ENCODE assay signal across 7 cellular contexts in the genomic region with DNA sequence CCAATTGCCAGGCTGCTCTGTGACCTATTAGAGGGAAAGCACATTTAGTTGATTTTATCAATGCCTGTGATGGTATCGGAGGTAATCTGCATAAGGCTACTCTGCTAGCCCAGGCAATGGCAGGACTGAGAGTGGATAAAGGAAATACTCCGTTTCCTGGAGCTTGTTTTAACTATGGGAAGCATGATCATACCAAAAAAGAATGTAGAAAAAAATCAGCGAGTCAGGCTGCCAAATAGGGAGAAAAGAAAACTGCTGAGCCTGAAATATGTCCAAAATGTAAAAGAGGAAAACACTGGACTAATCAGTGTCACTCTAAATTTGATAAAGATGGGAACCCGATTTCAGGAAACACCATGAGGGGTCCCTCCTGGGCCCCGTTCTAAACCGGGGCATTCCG. TPM values are rescaled to one million over a fixed set of nuclear protein-coding genes. Genes with fewer than 3 reads are reported as not detected.
A peak's percentile ranks its signal among the peaks of the same experiment; 100 is the strongest.
DNase-seq lines count a peak whose midpoint lies in the region; ATAC-seq, FAIRE-seq and TF ChIP-seq lines count a peak whose summit lies in the region.
"Not testable (repeated sequence)": the region's sequence is repeated elsewhere in the genome, so short reads cannot be mapped to it uniquely, and the experiment has no call there.

No MANE protein-coding gene starts in this region.

- dilution Hi-C loops in IMR-90 (cut with HindIII; ENCODE audit: low sequenced_read_pairs, unreplicated experiment) = not testable (repeated sequence)

- H3K23ac ChIP-seq in IMR-90 (ENCODE audit: low read depth, low read length) = not testable (repeated sequence)

- 0 out of 2 replicates have a peak overlapping the region, but pooled peaks have one; percentile 12 for H4K91ac ChIP-seq in IMR-90 (ENCODE audit: insufficient read depth, low read depth, low read length)

- not testable (repeated sequence) for H3K4me1 ChIP-seq in IMR-90 (ENCODE audit: control insufficient read depth, insufficient read depth, low read length); skeletal muscle tissue (ENCODE audit: control insufficient read depth in 3 of 3, insufficient read depth in 3 of 3, low read length in 3 of 3)

- FAIRE-seq in bronchial epithelial cell (lab: Jason Lieb, UNC) = not testable (repeated sequence)

- in situ Hi-C loops in IMR-90 (cut with MboI; ENCODE audit: low sequenced_read_pairs) = loop anchor here (25.0 kb wide), 3 partner anchors 783 to 1983 kb away; no protein-coding TSS in a partner anchor

- peak overlapping the region; percentile 10 for H2BK5ac ChIP-seq in IMR-90 (ENCODE audit: low read depth, low read length, poor library complexity, severe bottlenecking)

- peaks cover 24% of the 10 kb centered on the region for H3K9me3 ChIP-seq in IMR-90 (ENCODE audit: control insufficient read depth, insufficient read depth, low read length)
- H3K9me3 ChIP-seq in skeletal muscle tissue (ENCODE audit: control insufficient read depth in 3 of 3, low read length in 3 of 3) = not testable (repeated sequence)

- H4K5ac ChIP-seq in IMR-90 (ENCODE audit: low read depth, low read length) = not testable (repeated sequence)

- H3K9me1 ChIP-seq in IMR-90 (ENCODE audit: insufficient read depth, low read length) = not testable (repeated sequence)

- not testable (repeated sequence) for H3K56ac ChIP-seq in IMR-90 (ENCODE audit: extremely low read depth, insufficient read depth, low read length)

- 0 out of 2 replicates have a peak overlapping the region, but pooled peaks have one; percentile 20 for H3K4ac ChIP-seq in IMR-90 (ENCODE audit: low read depth, low read length)

- not testable (repeated sequence) for TF ChIP-seq POLR2A in IMR-90 (IDR thresholded peaks at IDR 0.05; ENCODE audit: low read depth, low read length)

- CTCF ChIA-PET in IMR-90 (lab: Yijun Ruan, JAX) = interaction anchor here (0.6 kb wide), 1 partner anchor 326 kb away, joined by 5 read pairs; no protein-coding TSS in a partner anchor

- not testable (repeated sequence) for H3K18ac ChIP-seq in IMR-90 (ENCODE audit: low read depth, low read length)

- H3K36me3 ChIP-seq in IMR-90 (ENCODE audit: control insufficient read depth, insufficient read depth, low read length); bronchial epithelial cell (ENCODE audit: control insufficient read depth, insufficient read depth, low read length); skeletal muscle tissue (ENCODE audit: control insufficient read depth in 3 of 3, insufficient read depth in 3 of 3, low read length in 3 of 3): not testable (repeated sequence)

- not testable (repeated sequence) for TF ChIP-seq CTCF in AG10803 (conservative IDR thresholded peaks at IDR 0.05; ENCODE audit: low read length); IMR-90 (conservative IDR thresholded peaks at IDR 0.05; ENCODE audit: low read depth, low read length); bronchial epithelial cell (IDR thresholded peaks at IDR 0.05; ENCODE audit: insufficient read depth, low read length, severe bottlenecking); fibroblast of the aortic adventitia (IDR thresholded peaks at IDR 0.05; ENCODE audit: insufficient read depth, low read length)

- H3K14ac ChIP-seq in IMR-90 (replicated peaks; ENCODE audit: low read depth, low read length) = not testable (repeated sequence)

- not testable (repeated sequence) for H2AK5ac ChIP-seq in IMR-90 (ENCODE audit: low read depth, low read length)

- WGBS in IMR-90 (ENCODE audit: extremely low coverage in 2 of 2, insufficient read length in 1 of 2), 2 experiments = 40% methylated on average over 1 of the region's 7 CpGs; no CpG with 5 or more reads in 1 of the 2 experiments

- H3K27ac ChIP-seq in IMR-90 (ENCODE audit: insufficient read depth, low read length); skeletal muscle tissue (ENCODE audit: low read depth, low read length): not testable (repeated sequence)

- H2BK20ac ChIP-seq in IMR-90 (ENCODE audit: low read depth, low read length) = 0 out of 2 replicates have a peak overlapping the region, but pooled peaks have one; percentile 9

- H2BK120ac ChIP-seq in IMR-90 (ENCODE audit: low read depth, low read length) = peak overlapping the region; percentile 73; the same call in 1 of the 2 replicates

- not testable (repeated sequence) for H2AK9ac ChIP-seq in IMR-90 (replicated peaks; ENCODE audit: low read depth, low read length, poor library complexity)

- H2AFZ ChIP-seq in IMR-90 (replicated peaks; ENCODE audit: low read length, poor library complexity) = not testable (repeated sequence)

- H3K27me3 ChIP-seq in IMR-90 (ENCODE audit: control insufficient read depth, insufficient read depth, low read length); bronchial epithelial cell (ENCODE audit: control insufficient read depth, insufficient read depth, low read length); skeletal muscle tissue (ENCODE audit: control insufficient read depth in 3 of 3, insufficient read depth in 3 of 3, low read length in 3 of 3): not testable (repeated sequence)

- POLR2A ChIA-PET in IMR-90 (lab: Charles Lee; ENCODE audit: unreplicated experiment) = not testable (repeated sequence)

- TF ChIP-seq RAD21 in IMR-90 (IDR thresholded peaks at IDR 0.05; ENCODE audit: low read length) = not testable (repeated sequence)

- H3K4me3 ChIP-seq in AG10803 (ENCODE audit: low read length) (peak overlapping the region; percentile 39), fibroblast of the aortic adventitia (ENCODE audit: low read depth, low read length) (peak overlapping the region; percentile 37), skeletal muscle tissue (ENCODE audit: low read length in 3 of 3) (peak overlapping the region in 2 of 3 donors; percentile 7 to 51)
- not testable (repeated sequence) for H3K4me3 ChIP-seq in IMR-90 (ENCODE audit: insufficient read depth, low read depth, low read length); bronchial epithelial cell (ENCODE audit: low read depth, low read length)

- BruUV-seq in IMR-90 (replicated peaks; lab: Mats Ljungman, UMichigan) = not testable (repeated sequence)

- peak; percentile 38 for DNase-seq in AG10803 (ENCODE audit: low read depth)
- peak; percentile 34 for DNase-seq in IMR-90
- peak; percentile 7 for DNase-seq in bronchial epithelial cell (ENCODE audit: low read depth)
- peak; percentile 37 to 51 for DNase-seq in dermis microvascular lymphatic vessel endothelial cell (ENCODE audit: low read depth in 2 of 2)
- DNase-seq in fibroblast of the aortic adventitia (ENCODE audit: low read depth) = peak; percentile 49
- DNase-seq in lung microvascular endothelial cell (ENCODE audit: low read depth in 2 of 2) = peak; percentile 52 to 68

- not testable (repeated sequence) for H4K20me1 ChIP-seq in IMR-90 (ENCODE audit: insufficient read depth, low read length)

- intact Hi-C loops in IMR-90 (cut with micrococcal nuclease) = not testable (repeated sequence)

- not testable (repeated sequence) for ATAC-seq in IMR-90 (ENCODE audit: low read depth)

- not testable (repeated sequence) for H3K9ac ChIP-seq in IMR-90 (ENCODE audit: low read depth, low read length); skeletal muscle tissue (ENCODE audit: low read depth in 1 of 3, low read length in 3 of 3)

- peaks cover 4 to 15% of the 10 kb centered on the region in 2 experiments; a peak in 3 of 4 replicates for H3K79me1 ChIP-seq in IMR-90 (ENCODE audit: low read depth in 1 of 2, low read length in 2 of 2)

- H4K8ac ChIP-seq in IMR-90 (ENCODE audit: low read depth in 2 of 2, low read length in 2 of 2) = not testable (repeated sequence)

- not testable (repeated sequence) for H2BK15ac ChIP-seq in IMR-90 (ENCODE audit: low read depth, low read length)

- peak overlapping the region; percentile 27; the same call in 1 of the 2 replicates for H3K4me2 ChIP-seq in IMR-90 (ENCODE audit: low read depth, low read length)

RNA-seq across cellular contexts. Expression of a gene that starts 25.6 kb away (rescaled TPM):
- total RNA-seq in IMR-90 (2012; rRNA removed) (77.4 and 131 TPM in 2 replicates), bronchial epithelial cell (140 and 143 TPM in 2 replicates), dermis microvascular lymphatic vessel endothelial cell (101 and 108 TPM in 2 replicates), fibroblast of the aortic adventitia (ENCODE audit: low replicate concordance) (45.5 and 148 TPM in 2 replicates), lung microvascular endothelial cell (94.6 and 120 TPM in 2 replicates), skeletal muscle tissue (47.5 TPM)
- 32.8 and 41.6 TPM in 2 replicates for polyA plus RNA-seq in IMR-90 (2012; rRNA removed)
- polyA plus RNA-seq in IMR-90 (2012; cell fraction: cytosol; rRNA removed) = 24.2 and 40.4 TPM in 2 replicates
- 26.7 and 37.4 TPM in 2 replicates for polyA plus RNA-seq in IMR-90 (2012; cell fraction: nucleus; rRNA removed; ENCODE audit: low replicate concordance)

Comparison
In these comparisons a context has a peak if more than half of its experiments do, and no peak if none do; other contexts are left out.
1. DNase-seq: peak in every context shown above with its lines; median percentile 60 in lung microvascular endothelial cell; 49 in fibroblast of the aortic adventitia; 44 in dermis microvascular lymphatic vessel endothelial cell; 38 in AG10803; 34 in IMR-90; 7 in bronchial epithelial cell.